ENCODE assay signal across 15 cellular contexts in genomic region chr4:54484361-54484760, GRCh38.
A peak's percentile ranks its signal among the peaks of the same experiment; 100 is the strongest.
DNase-seq lines count a peak whose midpoint lies in the region; ATAC-seq and TF ChIP-seq lines count a peak whose summit lies in the region.
"Had no signal": no experiment of that assay in that cellular context is flagged by ENCODE, and none has a peak within 500 bp of the region (broad histone marks: within the 10 kb centered on the region; RNA-seq: fewer than 3 reads in every experiment).

No MANE protein-coding gene starts in this region.

- no peaks in the 10 kb centered on the region for H3K27me3 ChIP-seq in foreskin keratinocyte
- H3K27me3 ChIP-seq in right cardiac atrium (ENCODE audit: control insufficient read depth, insufficient read depth) = no peaks in the 10 kb centered on the region
- H3K27me3 ChIP-seq: adrenal gland, cardiac muscle cell had no signal

- ATAC-seq in foreskin keratinocyte (peak; percentile 95), right cardiac atrium (no peak)
- ATAC-seq: activated CD8-positive, alpha-beta memory T cell treated with anti-CD3 and anti-CD28 coated beads, Interleukin-2, amount 10 ng/mL, durations not matched to agents 7 days and 5 days; left ventricle myocardium superior had no signal

- H3K4me3 ChIP-seq in right cardiac atrium (ENCODE audit: low read length) = no peak overlapping the region
- H3K4me3 ChIP-seq: adrenal gland, cardiac muscle cell, thoracic aorta had no signal

- H3K4me1 ChIP-seq in foreskin keratinocyte = peaks cover 8% of the 10 kb centered on the region
- H3K4me1 ChIP-seq in right cardiac atrium (ENCODE audit: control insufficient read depth, insufficient read depth, low read length) = no peaks in the 10 kb centered on the region
- H3K4me1 ChIP-seq: adrenal gland had no signal

- WGBS in right cardiac atrium = 89% methylated on average over 6 of the region's 6 CpGs

- DNase-seq in NCI-H1105 treated with DMSO at 0.1 percent for 48 hours (lab: John Stamatoyannopoulos, UW) (peak; percentile 92), NCI-H2081 treated with DMSO at 0.1 percent for 48 hours (lab: John Stamatoyannopoulos, UW) (peak; percentile 26), NCI-H748 (lab: John Stamatoyannopoulos, UW; ENCODE audit: unreplicated experiment) (peak; percentile 95), foreskin keratinocyte (peak; percentile 100), GM19238 (ENCODE audit: insufficient read length, low spot score) (no peak), right cardiac atrium (no peak), GDM1 (lab: John Stamatoyannopoulos, UW) (no peak)
- DNase-seq: activated CD4-positive, alpha-beta T cell treated with anti-CD3 and anti-CD28 coated beads for 1 hour; activated CD8-positive, alpha-beta memory T cell treated with anti-CD3 and anti-CD28 coated beads, Interleukin-2, amount 10 ng/mL, durations not matched to agents 7 days and 5 days; activated effector memory CD4-positive, alpha-beta T cell treated with Interleukin-2 at 50 U/mL for 16 hours; adrenal gland; head of caudate nucleus; left ventricle myocardium superior had no signal

- no peaks in the 10 kb centered on the region for H3K9me3 ChIP-seq in right cardiac atrium (ENCODE audit: control insufficient read depth, low read length)
- H3K9me3 ChIP-seq: adrenal gland had no signal

- no peak for TF ChIP-seq CTCF in foreskin keratinocyte (conservative IDR thresholded peaks at IDR 0.05)

- no peak overlapping the region for H3K27ac ChIP-seq in foreskin keratinocyte
- H3K27ac ChIP-seq in right cardiac atrium (ENCODE audit: low read length) = no peak overlapping the region
- H3K27ac ChIP-seq: adrenal gland, cardiac muscle cell, thoracic aorta had no signal

- intact Hi-C loops in right cardiac atrium (cut with DNase I) = no loop called here

Comparison
In these comparisons a context has a peak if more than half of its experiments do, and no peak if none do; other contexts are left out.
1. DNase-seq: peak in NCI-H1105 treated with DMSO at 0.1 percent for 48 hours (single experiment), NCI-H2081 treated with DMSO at 0.1 percent for 48 hours (single experiment), NCI-H748 (single experiment) and foreskin keratinocyte (2 of 2); none in GM19238 (single experiment), right cardiac atrium (0 of 3) and GDM1 (single experiment).